Comparison of ENCODE assay signal across 9 cellular contexts in the genomic region with DNA sequence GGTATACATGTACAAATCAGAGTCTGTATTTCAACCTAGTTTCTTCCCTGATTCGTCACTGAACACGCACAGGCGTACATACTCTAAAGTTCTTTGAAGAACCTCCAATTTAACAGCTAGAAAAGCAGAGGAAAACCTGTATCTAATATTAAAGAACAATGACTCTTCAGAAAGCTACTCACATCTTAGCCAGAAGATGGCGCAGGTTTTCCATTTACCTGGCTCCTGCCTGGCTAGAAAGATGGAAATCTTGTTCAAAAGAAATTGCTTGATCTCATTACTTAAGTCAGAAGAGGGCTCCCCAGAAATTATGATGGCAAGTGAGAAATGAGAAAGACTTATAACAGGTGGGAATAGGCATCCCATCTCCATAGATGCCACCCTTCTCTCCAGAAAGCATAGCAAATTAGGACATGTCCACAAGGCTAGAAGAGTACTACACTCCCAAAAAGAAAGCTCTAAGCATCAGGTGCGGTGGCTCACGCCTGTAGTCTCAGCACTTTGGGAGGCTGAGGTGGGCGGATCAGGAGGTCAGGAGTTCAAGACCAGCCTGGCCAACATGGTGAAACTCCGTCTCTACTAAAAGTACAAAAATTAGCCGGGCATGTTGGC. TPM values are rescaled to one million over a fixed set of nuclear protein-coding genes. Genes with fewer than 3 reads are reported as not detected.
DNase-seq lines count a peak whose midpoint lies in the region; ATAC-seq, FAIRE-seq and TF ChIP-seq lines count a peak whose summit lies in the region.
"Had no signal": no experiment of that assay in that cellular context is flagged by ENCODE, and none has a peak within 500 bp of the region (broad histone marks: within the 10 kb centered on the region; RNA-seq: fewer than 3 reads in every experiment).

No MANE protein-coding gene starts in this region.

- in situ Hi-C loops in mammary epithelial cell (cut with MboI; ENCODE audit: low sequenced_read_pairs in 2 of 2) (loop anchor here (5.0 kb wide), 1 partner anchor 232 kb away; no protein-coding TSS in a partner anchor), HepG2 (cut with HindIII; ENCODE audit: extremely low pct_ligation_motif_present, low pct_unique_long_range_greater_than_20kb) (loop anchor here (5.0 kb wide), 1 partner anchor 232 kb away; no protein-coding TSS in a partner anchor)

- peak; percentile 9 for DNase-seq in activated naive CD4-positive, alpha-beta T cell treated with Interleukin-2 at 50 U/mL for 16 hours
- no peak for DNase-seq in activated naive CD4-positive, alpha-beta T cell (lab: John Stamatoyannopoulos, UW)
- DNase-seq in Karpas-422 (peak; percentile 79), RPMI7951 (ENCODE audit: low read depth) (peak; percentile 41), mammary epithelial cell (peak; percentile 39), HepG2 (ENCODE audit: low spot score) (peak; percentile 47), superior temporal gyrus (ENCODE audit: extremely low spot score) (peak; percentile 85)

- no peak for FAIRE-seq in HepG2 (lab: Jason Lieb, UNC)

- H3K79me2 ChIP-seq in Karpas-422 (ENCODE audit: low read length) (no peaks in the 10 kb centered on the region), mammary epithelial cell (ENCODE audit: insufficient read depth, low read length) (no peaks in the 10 kb centered on the region), HepG2 (ENCODE audit: insufficient read depth, low read length) (no peaks in the 10 kb centered on the region)

- H3K27ac ChIP-seq in Karpas-422 (ENCODE audit: low read length) (no peak overlapping the region), mammary epithelial cell (ENCODE audit: insufficient read depth, low read depth, low read length) (no peak overlapping the region), HepG2 (ENCODE audit: extremely low read length, insufficient read depth, low read length) (no peak overlapping the region)
- H3K27ac ChIP-seq: epithelial cell of prostate had no signal

- H3K4me1 ChIP-seq in Karpas-422 (ENCODE audit: low read length) (no peaks in the 10 kb centered on the region), mammary epithelial cell (ENCODE audit: insufficient read depth, low read length) (peaks cover 8% of the 10 kb centered on the region), HepG2 (ENCODE audit: insufficient read depth, low read length) (peaks cover 22% of the 10 kb centered on the region)

- POLR2A ChIA-PET in HepG2 (lab: Yijun Ruan, JAX), result no interaction called here

- no peaks in the 10 kb centered on the region for H3K27me3 ChIP-seq in Karpas-422 (ENCODE audit: low read length)
- peaks cover 1% of the 10 kb centered on the region for H3K27me3 ChIP-seq in mammary epithelial cell (ENCODE audit: insufficient read depth, low read length)
- H3K27me3 ChIP-seq in HepG2 (ENCODE audit: control insufficient read depth in 1 of 2, insufficient read depth in 2 of 2, low read length in 2 of 2), result no peaks in the 10 kb centered on the region; a peak in 1 of 5 replicates

- no peak for TF ChIP-seq POLR2A in HepG2 (IDR thresholded peaks at IDR 0.05; ENCODE audit: insufficient read depth in 1 of 2, low read depth in 2 of 2, low read length in 2 of 2)

- no peak overlapping the region for H2AFZ ChIP-seq in Karpas-422 (ENCODE audit: low read length)
- H2AFZ ChIP-seq in mammary epithelial cell (ENCODE audit: low read depth, low read length), result no peak overlapping the region
- H2AFZ ChIP-seq in HepG2 (ENCODE audit: low read length), result no peak overlapping the region

- TF ChIP-seq EP300 in HepG2 (IDR thresholded peaks at IDR 0.05; ENCODE audit: low read depth in 2 of 2, low read length in 2 of 2) (no peak), HepG2 (CRISPR knock-in tag; IDR thresholded peaks at IDR 0.05; ENCODE audit: borderline replicate concordance) (no peak)

- no peaks in the 10 kb centered on the region for H3K36me3 ChIP-seq in Karpas-422 (ENCODE audit: insufficient read depth, low read length)
- H3K36me3 ChIP-seq in mammary epithelial cell (ENCODE audit: insufficient read depth, low read length), result no peaks in the 10 kb centered on the region
- H3K36me3 ChIP-seq in HepG2 (replicated peaks in 1 of 2; ENCODE audit: control insufficient read depth in 1 of 2, insufficient read depth in 2 of 2, low read length in 2 of 2), result no peaks in the 10 kb centered on the region

- H3K9ac ChIP-seq in Karpas-422 (ENCODE audit: low read length), result no peak overlapping the region
- no peak overlapping the region for H3K9ac ChIP-seq in mammary epithelial cell (ENCODE audit: insufficient read depth, low read length)
- H3K9ac ChIP-seq in HepG2 (ENCODE audit: insufficient read depth, low read depth, low read length), result no peak overlapping the region

- no TSS peak for BruUV-seq in mammary epithelial cell (replicated peaks; lab: Mats Ljungman, UMichigan)
- BruUV-seq in HepG2 (replicated peaks; lab: Mats Ljungman, UMichigan), result no TSS peak

- TF ChIP-seq RAD21 in HepG2 (CRISPR knock-in tag; IDR thresholded peaks at IDR 0.05), result peak; percentile 68

- TF ChIP-seq CTCF in mammary epithelial cell (conservative IDR thresholded peaks at IDR 0.05 in 1 of 2, IDR thresholded peaks at IDR 0.05 in 1 of 2; ENCODE audit: extremely low read depth in 1 of 2, insufficient read depth in 1 of 2, low read depth in 1 of 2, low read length in 2 of 2) (peak; percentile 77 to 79), HepG2 (CRISPR knock-in tag; IDR thresholded peaks at IDR 0.05) (peak; percentile 82)

- H3K9me2 ChIP-seq in Karpas-422 (replicated peaks; ENCODE audit: insufficient read depth, low read length), result no peaks in the 10 kb centered on the region

- H3K4me3 ChIP-seq in Karpas-422 (ENCODE audit: low read length) (no peak overlapping the region), mammary epithelial cell (replicated peaks in 1 of 3; ENCODE audit: insufficient read depth in 1 of 3, low read depth in 2 of 3, low read length in 3 of 3) (no peak overlapping the region), HepG2 (replicated peaks in 1 of 3; ENCODE audit: insufficient read depth in 1 of 3, low read depth in 2 of 3, low read length in 3 of 3) (no peak overlapping the region)

- H4K20me1 ChIP-seq in Karpas-422 (ENCODE audit: insufficient read depth, low read depth, low read length) (no peaks in the 10 kb centered on the region), mammary epithelial cell (ENCODE audit: insufficient read depth, low read length) (no peaks in the 10 kb centered on the region), HepG2 (ENCODE audit: insufficient read depth, low read length) (no peaks in the 10 kb centered on the region)

- dilution Hi-C loops in mammary epithelial cell (cut with HindIII; ENCODE audit: low sequenced_read_pairs), result no loop called here

- 49% methylated on average over 9 of the region's 9 CpGs for WGBS in mammary epithelial cell (ENCODE audit: low coverage, missing lambda C conversion rate)
- WGBS in HepG2 (ENCODE audit: low lambda C conversion rate), result 31% methylated on average over 9 of the region's 9 CpGs

- CTCF ChIA-PET in mammary epithelial cell (lab: Charles Lee; ENCODE audit: low non-redundant PET) (interaction anchor here (0.7 to 1.3 kb wide), 3 partner anchors 111 to 163 kb away, joined by 3 to 12 read pairs (median 4); no protein-coding TSS in a partner anchor), HepG2 (lab: Yijun Ruan, JAX; ENCODE audit: low intra/inter-chr PET ratio, low total read pairs) (interaction anchor here (1.2 to 3.6 kb wide), 3 partner anchors 65 to 231 kb away, joined by 3 to 35 read pairs (median 6); no protein-coding TSS in a partner anchor)

- ATAC-seq in HepG2 (peak; percentile 52), HG03439 (IDR thresholded peaks at IDR 0.05; ENCODE audit: unreplicated experiment) (no peak)

- intact Hi-C loops in mammary epithelial cell (cut with micrococcal nuclease) (loop anchor here (1.0 to 10.0 kb wide), 7 partner anchors 57 to 571 kb away; no protein-coding TSS in a partner anchor), HepG2 (cut with micrococcal nuclease; ENCODE audit: unreplicated experiment) (loop anchor here (1.0 to 5.0 kb wide), 3 partner anchors 67 to 232 kb away; no protein-coding TSS in a partner anchor)

- H3K4me2 ChIP-seq in Karpas-422 (ENCODE audit: low read depth, low read length, poor library complexity, severe bottlenecking) (no peak overlapping the region), mammary epithelial cell (ENCODE audit: insufficient read depth, low read depth, low read length) (no peak overlapping the region), HepG2 (ENCODE audit: low read depth, low read length) (0 out of 2 replicates have a peak overlapping the region, but pooled peaks have one; percentile 9)

- H3K9me3 ChIP-seq in Karpas-422 (ENCODE audit: low read length) (no peaks in the 10 kb centered on the region), mammary epithelial cell (replicated peaks; ENCODE audit: insufficient read depth, low read length) (no peaks in the 10 kb centered on the region), HepG2 (ENCODE audit: low read length) (no peaks in the 10 kb centered on the region)

RNA-seq across cellular contexts. Expression of a gene that starts 19.0 kb away (rescaled TPM):
- total RNA-seq in Karpas-422 (2014; rRNA removed; shearing (Covaris generic); ENCODE audit: low replicate concordance), result not detected in 2 replicates
- not detected in 2 replicates for total RNA-seq in RPMI7951 (2014; rRNA removed; shearing (Covaris generic))
- total RNA-seq in mammary epithelial cell (10 to 100 TPM in 1 of 2 donors, under 1 TPM in 1; 0.07 to 18.3 TPM), HepG2 (2016; rRNA removed; fragmentation: Illumina TruSeq; extraction: Trizol) (not detected in 2 replicates)
- polyA plus RNA-seq in mammary epithelial cell (0.37 TPM), HepG2 (2011; rRNA removed) (not detected in 2 replicates)
- polyA minus RNA-seq in mammary epithelial cell, result not detected
- not detected in 2 replicates for total RNA-seq in HepG2 (2016; cell fraction: cytosol; rRNA removed; fragmentation: Illumina TruSeq; extraction: Trizol; ENCODE audit: low read depth)
- not detected in 2 replicates for total RNA-seq in HepG2 (2016; cell fraction: insoluble cytoplasmic fraction; rRNA removed; fragmentation: Illumina TruSeq; extraction: Trizol)
- total RNA-seq in HepG2 (2016; cell fraction: membrane; rRNA removed; fragmentation: Illumina TruSeq; extraction: Trizol), result not detected in 2 replicates
- total RNA-seq in HepG2 (2016; cell fraction: nucleus; rRNA removed; fragmentation: Illumina TruSeq; extraction: Trizol), result not detected in 2 replicates
- polyA plus RNA-seq in HepG2 (2011; cell fraction: cytosol; rRNA removed), result not detected in 2 replicates
- 0.03 TPM in 1 of 2 replicates, not detected in the other for polyA plus RNA-seq in HepG2 (2011; cell fraction: nucleus; rRNA removed)
- polyA plus RNA-seq in HepG2 (2012), result not detected in 2 replicates
- polyA plus RNA-seq in HepG2 (2016; cell fraction: cytosol; fragmentation: Illumina TruSeq; extraction: Trizol; ENCODE audit: low read depth), result not detected in 2 replicates
- not detected in 2 replicates for polyA plus RNA-seq in HepG2 (2016; cell fraction: insoluble cytoplasmic fraction; fragmentation: Illumina TruSeq; extraction: Trizol; ENCODE audit: low read depth)
- polyA plus RNA-seq in HepG2 (2016; cell fraction: membrane; fragmentation: Illumina TruSeq; extraction: Trizol; ENCODE audit: low read depth), result not detected in 2 replicates
- polyA plus RNA-seq in HepG2 (2016; cell fraction: nucleus; fragmentation: Illumina TruSeq; extraction: Trizol; ENCODE audit: insufficient read depth, low read depth), result not detected in 2 replicates
- polyA minus RNA-seq in HepG2 (2011; rRNA and poly(A)+ RNA removed; ENCODE audit: low replicate concordance), result not detected in 2 replicates
- polyA minus RNA-seq in HepG2 (2011; cell fraction: cytosol; rRNA and poly(A)+ RNA removed), result not detected in 2 replicates
- polyA minus RNA-seq in HepG2 (2011; cell fraction: nucleus; rRNA and poly(A)+ RNA removed), result not detected in 2 replicates

Comparison
In these comparisons a context has a peak if more than half of its experiments do, and no peak if none do; other contexts are left out.
1. DNase-seq: peak in activated naive CD4-positive, alpha-beta T cell treated with Interleukin-2 at 50 U/mL for 16 hours (single experiment), Karpas-422 (single experiment), RPMI7951 (single experiment), mammary epithelial cell (single experiment), HepG2 (single experiment) and superior temporal gyrus (single experiment); none in activated naive CD4-positive, alpha-beta T cell (0 of 4).